8 cellular contexts compared by ENCODE assay signal in genomic region chr16:14302031-14302398, GRCh38.
DNase-seq lines count a peak whose midpoint lies in the region; ATAC-seq, FAIRE-seq and TF ChIP-seq lines count a peak whose summit lies in the region.

No MANE protein-coding gene starts in this region.

- in situ Hi-C loops in GM12878 (cut with MboI): no loop called here

- TF ChIP-seq CTCF in GM12878 (IDR thresholded peaks at IDR 0.05 in 2 of 3, conservative IDR thresholded peaks at IDR 0.05 in 1 of 3; ENCODE audit: control insufficient read depth in 2 of 3, extremely low read depth in 1 of 3, insufficient read depth in 1 of 3, low read depth in 3 of 3, low read length in 3 of 3): no peak

- POLR2A ChIA-PET in GM12878 (lab: Charles Lee): interaction anchor here (0.6 kb wide), 1 partner anchor 226 kb away, joined by 3 read pairs; no protein-coding TSS in a partner anchor

- TF ChIP-seq POLR2A in GM12892 (IDR thresholded peaks at IDR 0.05; ENCODE audit: low read depth, low read length): no peak
- peak; percentile 48 for TF ChIP-seq POLR2A in GM12878 (IDR thresholded peaks at IDR 0.05; ENCODE audit: low read depth, low read length)

- H3K27ac ChIP-seq in GM12878 (ENCODE audit: control insufficient read depth, insufficient read depth): peak overlapping the region; percentile 92
- H3K27ac ChIP-seq in iPS-20b (ENCODE audit: low read length): no peak overlapping the region

- FAIRE-seq in GM12892 (lab: Jason Lieb, UNC) (peak; percentile 58), GM12878 (lab: Jason Lieb, UNC) (no peak)

- intact Hi-C loops in GM12878 (cut with micrococcal nuclease; ENCODE audit: unreplicated experiment): loop anchor here (5.0 to 10.0 kb wide), 2 partner anchors 303 to 330 kb away; partner anchors contain the start of genes BFAR and PARN

- H3K9me3 Mint-ChIP-seq in stimulated activated effector memory CD8-positive, alpha-beta T cell treated with anti-CD3 and anti-CD28 coated beads, Interleukin-12 subunit alpha, Interleukin-12 subunit beta, amount 100 ng/mL, for 72 hours: no peaks in the 10 kb centered on the region

- RAD21 ChIA-PET in GM12878 (lab: Charles Lee; ENCODE audit: unreplicated experiment): interaction anchor here (0.9 to 3.3 kb wide), 7 partner anchors 9 to 332 kb away, joined by 4 to 34 read pairs (median 10); no protein-coding TSS in a partner anchor

- H3K27ac Mint-ChIP-seq in stimulated activated effector memory CD8-positive, alpha-beta T cell treated with anti-CD3 and anti-CD28 coated beads, Interleukin-12 subunit alpha, Interleukin-12 subunit beta, amount 100 ng/mL, for 72 hours: no peak overlapping the region

- H2AFZ ChIP-seq in GM12878 (ENCODE audit: control insufficient read depth, low read depth, low read length): no peak overlapping the region

- SMC1A ChIA-PET in GM12878 (lab: Charles Lee; ENCODE audit: uncharacterized antibody, unreplicated experiment): interaction anchor here (0.7 to 1.9 kb wide), 5 partner anchors 14 to 225 kb away, joined by 3 to 31 read pairs (median 5); no protein-coding TSS in a partner anchor

- H3K36me3 ChIP-seq in GM12878 (ENCODE audit: control insufficient read depth in 2 of 2, insufficient read depth in 2 of 2, low read length in 1 of 2): no peaks in the 10 kb centered on the region
- no peaks in the 10 kb centered on the region for H3K36me3 ChIP-seq in iPS-20b (ENCODE audit: insufficient read depth, low read depth, low read length)

- H3K4me3 ChIP-seq in GM12878 (peak overlapping the region; percentile 91), iPS-20b (ENCODE audit: low read length) (peak overlapping the region; percentile 82)

- H4K20me1 ChIP-seq in GM12878 (ENCODE audit: control insufficient read depth, insufficient read depth): no peaks in the 10 kb centered on the region

- H3K79me2 ChIP-seq in GM12878 (ENCODE audit: control insufficient read depth, insufficient read depth, low read length): peaks cover 51% of the 10 kb centered on the region

- DNase-seq in AG08395 (ENCODE audit: low spot score) (peak; percentile 87), GM12892 (ENCODE audit: insufficient read length) (peak; percentile 79), NCI-H446 treated with DMSO at 0.1 percent for 48 hours (lab: John Stamatoyannopoulos, UW) (peak; percentile 23), GM12878 (ENCODE audit: low read depth, low spot score) (no peak), cortex of kidney (lab: John Stamatoyannopoulos, UW) (no peak)
- no peak for DNase-seq in stimulated activated effector memory CD8-positive, alpha-beta T cell treated with anti-CD3 and anti-CD28 coated beads, Interleukin-12 subunit alpha, Interleukin-12 subunit beta, amount 100 ng/mL, for 72 hours (ENCODE audit: low spot score in 2 of 2)

- no TSS peak for BruUV-seq in GM12878 (replicated peaks; lab: Mats Ljungman, UMichigan)

- no peak for TF ChIP-seq EP300 in GM12878 (IDR thresholded peaks at IDR 0.05; ENCODE audit: borderline replicate concordance in 1 of 2, control insufficient read depth in 1 of 2, low read depth in 2 of 2, low read length in 2 of 2)

- peak; percentile 76 for ATAC-seq in HG02798 (IDR thresholded peaks at IDR 0.05; ENCODE audit: poor library complexity, unreplicated experiment)
- peak; percentile 75 for ATAC-seq in GM12878
- peak; percentile 65 for ATAC-seq in stimulated activated effector memory CD8-positive, alpha-beta T cell treated with anti-CD3 and anti-CD28 coated beads, Interleukin-12 subunit alpha, Interleukin-12 subunit beta, amount 100 ng/mL, for 72 hours

- peak overlapping the region; percentile 74 for H3K4me3 Mint-ChIP-seq in stimulated activated effector memory CD8-positive, alpha-beta T cell treated with anti-CD3 and anti-CD28 coated beads, Interleukin-12 subunit alpha, Interleukin-12 subunit beta, amount 100 ng/mL, for 72 hours

- H3K4me2 ChIP-seq in GM12878 (ENCODE audit: control insufficient read depth, insufficient read depth): no peak overlapping the region

- no peaks in the 10 kb centered on the region for H3K36me3 Mint-ChIP-seq in stimulated activated effector memory CD8-positive, alpha-beta T cell treated with anti-CD3 and anti-CD28 coated beads, Interleukin-12 subunit alpha, Interleukin-12 subunit beta, amount 100 ng/mL, for 72 hours

- H3K9ac ChIP-seq in GM12878 (ENCODE audit: control insufficient read depth, insufficient read depth, low read length): peak overlapping the region; percentile 92
- peak overlapping the region; percentile 68; the same call in 1 of the 2 replicates for H3K9ac ChIP-seq in iPS-20b (ENCODE audit: low read depth, low read length)

- H3K9me3 ChIP-seq in GM12878 (replicated peaks; ENCODE audit: control insufficient read depth, insufficient read depth, low read length) (no peaks in the 10 kb centered on the region; the same call in 2 of the 3 replicates), iPS-20b (ENCODE audit: insufficient read depth, low read depth, low read length) (no peaks in the 10 kb centered on the region)

- no peaks in the 10 kb centered on the region for H3K27me3 ChIP-seq in GM12878 (replicated peaks in 1 of 2; ENCODE audit: control insufficient read depth in 2 of 2, insufficient read depth in 2 of 2, low read length in 1 of 2)
- H3K27me3 ChIP-seq in iPS-20b (ENCODE audit: insufficient read depth, low read length): peaks cover 30% of the 10 kb centered on the region; the same call in 1 of the 2 replicates

- H3K4me1 Mint-ChIP-seq in stimulated activated effector memory CD8-positive, alpha-beta T cell treated with anti-CD3 and anti-CD28 coated beads, Interleukin-12 subunit alpha, Interleukin-12 subunit beta, amount 100 ng/mL, for 72 hours: peaks cover 18% of the 10 kb centered on the region

- WGBS in GM12878 (ENCODE audit: insufficient coverage, insufficient replicate concordance, low lambda C conversion rate, missing lambda C conversion rate): 0% methylated on average over 6 of the region's 37 CpGs

- H3K4me1 ChIP-seq in GM12878 (ENCODE audit: control insufficient read depth, insufficient read depth, low read length) (peaks cover 12% of the 10 kb centered on the region), iPS-20b (ENCODE audit: insufficient read depth, low read length) (peaks cover 21% of the 10 kb centered on the region)

- CTCF ChIA-PET in GM12878 (lab: Yijun Ruan, JAX): interaction anchor here (0.9 to 3.8 kb wide), 8 partner anchors 8 to 379 kb away, joined by 3 to 85 read pairs (median 8); no protein-coding TSS in a partner anchor

- TF ChIP-seq RAD21 in GM12878 (IDR thresholded peaks at IDR 0.05; ENCODE audit: insufficient read depth, low read depth, low read length): 0 out of 2 replicates have a peak, but pooled peaks have one; percentile 9

TF ChIP-seq in GM12878, 131 proteins besides CTCF, POLR2A, EP300 and RAD21 (continues in another document):
- TF ChIP-seq REST (IDR thresholded peaks at IDR 0.05; ENCODE audit: low read depth, low read length): no peak
- 0 out of 2 replicates have a peak, but pooled peaks have one; percentile 18 for TF ChIP-seq MAX (IDR thresholded peaks at IDR 0.05; ENCODE audit: low read depth, low read length)
- no peak for TF ChIP-seq RUNX3 (IDR thresholded peaks at IDR 0.05; ENCODE audit: low read length)
- no peak for TF ChIP-seq NBN (IDR thresholded peaks at IDR 0.05)
- TF ChIP-seq RAD51 (IDR thresholded peaks at IDR 0.05): no peak
- no peak for TF ChIP-seq WRNIP1 (IDR thresholded peaks at IDR 0.05; ENCODE audit: borderline replicate concordance, low read depth, low read length)
- TF ChIP-seq SIN3A (IDR thresholded peaks at IDR 0.05; ENCODE audit: low read depth, low read length): no peak
- TF ChIP-seq ETV6 (conservative IDR thresholded peaks at IDR 0.05 in 1 of 2, IDR thresholded peaks at IDR 0.05 in 1 of 2; ENCODE audit: borderline replicate concordance in 1 of 2, low read depth in 1 of 2): no peak
- TF ChIP-seq JUNB (IDR thresholded peaks at IDR 0.05): no peak
- peak; percentile 83 for TF ChIP-seq PAX5 (IDR thresholded peaks at IDR 0.05; ENCODE audit: borderline replicate concordance, low read depth, low read length)
- TF ChIP-seq TAF1 (IDR thresholded peaks at IDR 0.05; ENCODE audit: borderline replicate concordance, low read depth, low read length): peak; percentile 51; the same call in 1 of the 2 replicates
- TF ChIP-seq BRCA1 (IDR thresholded peaks at IDR 0.05; ENCODE audit: low read depth, low read length): no peak
- TF ChIP-seq IKZF1 (conservative IDR thresholded peaks at IDR 0.05): no peak
- TF ChIP-seq BHLHE40 (IDR thresholded peaks at IDR 0.05; ENCODE audit: borderline replicate concordance in 1 of 2, low read depth in 2 of 2, low read length in 1 of 2): peak in 1 of 2 experiments; percentile 36; a peak in 1 of 4 replicates
- no peak for TF ChIP-seq KDM1A (IDR thresholded peaks at IDR 0.05; ENCODE audit: borderline replicate concordance)
- no peak for TF ChIP-seq JUND (IDR thresholded peaks at IDR 0.05; ENCODE audit: low read depth, low read length)
- TF ChIP-seq KLF5 (IDR thresholded peaks at IDR 0.05; ENCODE audit: partially characterized antibody): no peak

Comparison
In these comparisons a context has a peak if more than half of its experiments do, and no peak if none do; other contexts are left out.
1. DNase-seq: peak in AG08395 (single experiment), GM12892 (single experiment) and NCI-H446 treated with DMSO at 0.1 percent for 48 hours (single experiment); none in GM12878 (single experiment), stimulated activated effector memory CD8-positive, alpha-beta T cell treated with anti-CD3 and anti-CD28 coated beads, Interleukin-12 subunit alpha, Interleukin-12 subunit beta, amount 100 ng/mL, for 72 hours (0 of 2) and cortex of kidney (single experiment).
2. Peak in every context shown above with its lines, with median percentiles within 50 percentile points of each other: ATAC-seq.